In the genomic region with DNA sequence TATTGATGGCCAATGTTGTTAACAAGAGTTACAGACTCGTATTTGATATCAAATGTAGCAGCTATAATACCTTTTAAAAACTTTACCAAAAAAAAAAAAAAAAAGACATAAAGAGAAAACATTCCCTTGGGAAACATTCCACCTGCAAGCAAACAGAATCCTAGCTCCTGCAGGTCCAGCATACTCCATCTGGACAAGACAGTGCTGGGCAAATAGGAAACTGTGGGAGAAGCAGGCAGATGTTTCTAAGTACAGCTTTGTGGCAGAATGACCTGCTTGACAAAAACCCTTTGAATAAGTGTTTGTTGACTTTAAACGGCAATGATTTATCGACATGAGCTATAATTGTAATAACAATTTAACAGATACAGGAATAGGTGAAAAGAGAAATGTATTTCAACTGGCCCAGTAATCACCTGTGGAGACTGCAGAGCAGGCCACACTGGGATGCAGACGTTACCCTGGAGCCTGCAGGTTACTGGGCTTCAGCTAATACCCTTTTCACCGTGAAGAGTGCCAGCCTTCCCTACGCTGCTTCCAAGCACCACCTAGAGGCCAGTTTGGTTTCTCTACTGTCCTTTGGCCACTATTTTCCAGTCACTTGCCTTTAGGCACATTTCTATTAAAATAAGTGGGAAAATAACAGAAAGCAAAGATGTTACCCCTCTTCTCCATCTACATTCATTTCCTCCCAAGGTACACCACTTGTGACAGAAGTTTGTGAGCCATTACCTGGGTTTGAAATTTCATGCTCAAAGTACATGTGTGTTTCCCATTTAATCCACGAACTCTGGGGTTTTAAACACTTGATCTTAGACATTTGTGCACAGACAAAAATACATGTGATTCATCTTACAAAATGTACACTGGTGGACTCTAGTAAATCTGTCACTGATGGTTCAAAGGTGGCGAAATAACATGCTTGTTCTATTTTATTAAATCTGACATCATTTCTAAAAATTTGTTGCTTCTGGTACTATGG, we compare ENCODE assay signal across 8 cellular contexts.
A peak's percentile ranks its signal among the peaks of the same experiment; 100 is the strongest.
DNase-seq lines count a peak whose midpoint lies in the region; ATAC-seq and TF ChIP-seq lines count a peak whose summit lies in the region.

No MANE protein-coding gene starts in this region.

- no peak overlapping the region for H3K4me2 ChIP-seq in Loucy (ENCODE audit: low read depth, low read length, poor library complexity, severe bottlenecking)

- no peaks in the 10 kb centered on the region for H3K27me3 Mint-ChIP-seq in CD4-positive, CD25-positive, alpha-beta regulatory T cell

- no peak for TF ChIP-seq POLR2A in breast epithelium (IDR thresholded peaks at IDR 0.05)

- H3K79me2 ChIP-seq in Loucy (ENCODE audit: insufficient read depth, low read length), result no peaks in the 10 kb centered on the region

- H3K9me3 Mint-ChIP-seq in CD4-positive, CD25-positive, alpha-beta regulatory T cell, result peaks cover 0 to 3% (median 0%) of the 10 kb centered on the region in 7 donors

- intact Hi-C loops in breast epithelium (cut with DNase I; ENCODE audit: low total_unique reads), result no loop called here

- H3K27ac Mint-ChIP-seq in CD4-positive, CD25-positive, alpha-beta regulatory T cell, result peak overlapping the region in 1 of 3 donors; percentile 40

- peak; percentile 81 for TF ChIP-seq CTCF in Loucy (conservative IDR thresholded peaks at IDR 0.05; ENCODE audit: low read length)
- TF ChIP-seq CTCF in breast epithelium (IDR thresholded peaks at IDR 0.05), result peak in 2 of 3 donors; percentile 57 to 65

- ATAC-seq in CD4-positive, CD25-positive, alpha-beta regulatory T cell (ENCODE audit: low read depth in 2 of 2), result peak in 1 of 2 donors; percentile 62
- ATAC-seq in GM18909 (IDR thresholded peaks at IDR 0.05; ENCODE audit: poor library complexity, unreplicated experiment), result peak; percentile 69
- no peak for ATAC-seq in HG02571 (IDR thresholded peaks at IDR 0.05; ENCODE audit: unreplicated experiment)

- no peaks in the 10 kb centered on the region for H3K27me3 ChIP-seq in CD4-positive, CD25-positive, alpha-beta regulatory T cell (ENCODE audit: control insufficient read depth, insufficient read depth, low read length)
- H3K27me3 ChIP-seq in Loucy (ENCODE audit: insufficient read depth, low read length, poor library complexity, severe bottlenecking) (no peaks in the 10 kb centered on the region), breast epithelium (no peaks in the 10 kb centered on the region)

- H2AFZ ChIP-seq in Loucy (ENCODE audit: low read length), result no peak overlapping the region

- H3F3A ChIP-seq in Loucy (ENCODE audit: low read depth), result no peaks in the 10 kb centered on the region

- H3K4me3 Mint-ChIP-seq in CD4-positive, CD25-positive, alpha-beta regulatory T cell, result no peak overlapping the region

- no peaks in the 10 kb centered on the region for H3K9me2 ChIP-seq in Loucy (replicated peaks; ENCODE audit: low read depth, low read length)

- H3K4me1 Mint-ChIP-seq in CD4-positive, CD25-positive, alpha-beta regulatory T cell, result peaks cover 0 to 5% (median 0%) of the 10 kb centered on the region in 4 donors

- H3K36me3 Mint-ChIP-seq in CD4-positive, CD25-positive, alpha-beta regulatory T cell, result peaks cover 42% of the 10 kb centered on the region

- peak in 2 of 3 donors; percentile 38 to 46 for DNase-seq in CD4-positive, CD25-positive, alpha-beta regulatory T cell
- DNase-seq in RPMI7951 (ENCODE audit: low read depth), result peak; percentile 49
- DNase-seq in breast epithelium (ENCODE audit: low spot score in 2 of 2), result no peak
- DNase-seq in islet precursor cell, result peak; percentile 81
- peak; percentile 18 to 35 for DNase-seq in stimulated activated CD4-positive, alpha-beta T cell treated with anti-CD3 and anti-CD28 coated beads, Interleukin-2, amount 100 ng/mL, for 24 hours

- H3K27ac ChIP-seq in CD4-positive, CD25-positive, alpha-beta regulatory T cell (ENCODE audit: insufficient read depth, low read length, poor library complexity, severe bottlenecking), result no peak overlapping the region
- no peak overlapping the region for H3K27ac ChIP-seq in breast epithelium

- H4K20me1 ChIP-seq in Loucy (ENCODE audit: insufficient read depth, low read length, poor library complexity, severe bottlenecking), result no peaks in the 10 kb centered on the region

- H3K4me1 ChIP-seq in CD4-positive, CD25-positive, alpha-beta regulatory T cell (ENCODE audit: control insufficient read depth, insufficient read depth, low read length, poor library complexity, severe bottlenecking), result no peaks in the 10 kb centered on the region
- H3K4me1 ChIP-seq in Loucy (ENCODE audit: insufficient read depth, low read length, poor library complexity, severe bottlenecking) (no peaks in the 10 kb centered on the region), breast epithelium (no peaks in the 10 kb centered on the region)

- H3K36me3 ChIP-seq in CD4-positive, CD25-positive, alpha-beta regulatory T cell (ENCODE audit: control insufficient read depth, insufficient read depth, low read length), result peaks cover 31% of the 10 kb centered on the region
- H3K36me3 ChIP-seq in Loucy (ENCODE audit: insufficient read depth, low read length), result peaks cover 21% of the 10 kb centered on the region; the same call in 1 of the 2 replicates
- no peaks in the 10 kb centered on the region for H3K36me3 ChIP-seq in breast epithelium

- H3K9me3 ChIP-seq in CD4-positive, CD25-positive, alpha-beta regulatory T cell (ENCODE audit: control insufficient read depth in 2 of 2, low read length in 2 of 2), result no peaks in the 10 kb centered on the region
- H3K9me3 ChIP-seq in Loucy (ENCODE audit: insufficient read depth, low read depth, low read length) (no peaks in the 10 kb centered on the region), breast epithelium (no peaks in the 10 kb centered on the region)

- no peak overlapping the region for H3K9ac ChIP-seq in Loucy (ENCODE audit: low read depth, low read length, poor library complexity, severe bottlenecking)

- no peak overlapping the region for H3K4me3 ChIP-seq in CD4-positive, CD25-positive, alpha-beta regulatory T cell (ENCODE audit: low read depth, low read length)
- no peak overlapping the region for H3K4me3 ChIP-seq in Loucy (ENCODE audit: low read length, poor library complexity, severe bottlenecking)
- H3K4me3 ChIP-seq in breast epithelium, result no peak overlapping the region

Comparison
In these comparisons a context has a peak if more than half of its experiments do, and no peak if none do; other contexts are left out.
1. DNase-seq: peak in CD4-positive, CD25-positive, alpha-beta regulatory T cell (2 of 3), RPMI7951 (single experiment), islet precursor cell (single experiment) and stimulated activated CD4-positive, alpha-beta T cell treated with anti-CD3 and anti-CD28 coated beads, Interleukin-2, amount 100 ng/mL, for 24 hours (2 of 2); none in breast epithelium (0 of 2).